Comparison of ENCODE assay signal across 10 cellular contexts in genomic region chr14:98194821-98195220, GRCh38.
"Had no signal": no experiment of that assay in that cellular context is flagged by ENCODE, and none has a peak within 500 bp of the region (broad histone marks: within the 10 kb centered on the region; RNA-seq: fewer than 3 reads in every experiment).

No MANE protein-coding gene starts in this region.

- H3K27ac Mint-ChIP-seq: mesothelial cell of epicardium had no signal

- H3K9ac ChIP-seq: neural progenitor cell had no signal

- H3K9me3 ChIP-seq: adrenal gland, ovary, stomach, testis had no signal

- H3K9me3 Mint-ChIP-seq: mesothelial cell of epicardium, neural progenitor cell had no signal

- H3K4me1 Mint-ChIP-seq: mesothelial cell of epicardium had no signal

- H3K27ac ChIP-seq: adrenal gland, neural progenitor cell, ovary, stomach, testis had no signal

- H3K4me3 Mint-ChIP-seq: mesothelial cell of epicardium, neural progenitor cell had no signal

- H3K27me3 ChIP-seq: adrenal gland, neural progenitor cell, ovary, testis had no signal

- ATAC-seq: sciatic nerve had no signal

- H3K4me1 ChIP-seq: adrenal gland, stomach, testis had no signal

- H2AFZ ChIP-seq: neural progenitor cell had no signal

- DNase-seq: adrenal gland, islet precursor cell, ovary, stomach, T-helper 9 cell, testis had no signal

- H3K4me3 ChIP-seq: adrenal gland, lung, neural progenitor cell, ovary, stomach, testis had no signal

- H3K36me3 ChIP-seq: adrenal gland, neural progenitor cell, ovary, stomach had no signal

- H3K36me3 Mint-ChIP-seq: mesothelial cell of epicardium, neural progenitor cell had no signal
